In genomic region chr4:89586864-89587263, GRCh38 we compare ENCODE assay signal across 11 cellular contexts.
DNase-seq lines count a peak whose midpoint lies in the region; ATAC-seq and TF ChIP-seq lines count a peak whose summit lies in the region.
"Had no signal": no experiment of that assay in that cellular context is flagged by ENCODE, and none has a peak within 500 bp of the region (broad histone marks: within the 10 kb centered on the region; RNA-seq: fewer than 3 reads in every experiment).

No MANE protein-coding gene starts in this region.

- no peak overlapping the region for H2AFZ ChIP-seq in MM.1S (ENCODE audit: low read length)
- no peak overlapping the region for H2AFZ ChIP-seq in osteoblast (ENCODE audit: low read length)

- H3K79me2 ChIP-seq in MM.1S (ENCODE audit: low read length) (no peaks in the 10 kb centered on the region), osteoblast (ENCODE audit: insufficient read depth, low read length) (no peaks in the 10 kb centered on the region)

- H3K27me3 Mint-ChIP-seq in brain: peaks cover 3% of the 10 kb centered on the region
- H3K27me3 Mint-ChIP-seq: B cell had no signal

- H3K9ac ChIP-seq in MM.1S (ENCODE audit: low read length): no peak overlapping the region

- no peaks in the 10 kb centered on the region for H3F3A ChIP-seq in MM.1S (ENCODE audit: insufficient read depth, low read length)

- DNase-seq in NCI-H1417 (lab: John Stamatoyannopoulos, UW) (peak in 2 of 3 experiments; percentile 15 to 24), NCI-H1417 treated with DMSO at 0.1 percent for 48 hours (lab: John Stamatoyannopoulos, UW) (no peak), MM.1S (no peak), osteoblast (ENCODE audit: insufficient read length, low spot score, missing footprints) (peak; percentile 11), middle frontal gyrus (ENCODE audit: extremely low spot score, low spot score) (no peak)
- DNase-seq: hypothalamus had no signal

- H3K9me3 ChIP-seq in MM.1S (replicated peaks; ENCODE audit: insufficient read depth, low read length) (no peaks in the 10 kb centered on the region), osteoblast (ENCODE audit: low read depth, low read length) (no peaks in the 10 kb centered on the region)
- H3K9me3 ChIP-seq: right atrium auricular region had no signal

- H3K4me3 ChIP-seq in MM.1S (ENCODE audit: low read length) (no peak overlapping the region), osteoblast (ENCODE audit: insufficient read depth, low read length) (no peak overlapping the region)
- H3K4me3 ChIP-seq: right atrium auricular region had no signal

- ATAC-seq in GM18520 (IDR thresholded peaks at IDR 0.05; ENCODE audit: unreplicated experiment) (no peak), esophagus mucosa (no peak)

- TF ChIP-seq CTCF in MM.1S (IDR thresholded peaks at IDR 0.05; ENCODE audit: low read length): peak; percentile 35
- peak; percentile 42 to 60 for TF ChIP-seq CTCF in brain (conservative IDR thresholded peaks at IDR 0.05)
- TF ChIP-seq CTCF in osteoblast (IDR thresholded peaks at IDR 0.05; ENCODE audit: extremely low read depth, low read depth, low read length): peak; percentile 36

- H3K4me1 ChIP-seq in MM.1S (ENCODE audit: low read length): no peaks in the 10 kb centered on the region
- H3K4me1 ChIP-seq in osteoblast (ENCODE audit: insufficient read depth, low read length): no peaks in the 10 kb centered on the region
- H3K4me1 ChIP-seq: right atrium auricular region had no signal

- H3K4me3 Mint-ChIP-seq in brain: no peak overlapping the region
- H3K4me3 Mint-ChIP-seq: B cell had no signal

- H3K4me2 ChIP-seq in MM.1S (ENCODE audit: low read depth, low read length) (no peak overlapping the region), osteoblast (ENCODE audit: insufficient read depth, low read length) (no peak overlapping the region)

- H3K27me3 ChIP-seq in MM.1S (replicated peaks; ENCODE audit: insufficient read depth, low read length): no peaks in the 10 kb centered on the region
- peaks cover 8% of the 10 kb centered on the region for H3K27me3 ChIP-seq in osteoblast (ENCODE audit: insufficient read depth, low read length)
- H3K27me3 ChIP-seq: right atrium auricular region had no signal

- peaks cover 43% of the 10 kb centered on the region for H3K4me1 Mint-ChIP-seq in brain
- H3K4me1 Mint-ChIP-seq: B cell had no signal

- H3K36me3 ChIP-seq in MM.1S (replicated peaks; ENCODE audit: insufficient read depth, low read length) (no peaks in the 10 kb centered on the region), osteoblast (ENCODE audit: insufficient read depth, low read length) (no peaks in the 10 kb centered on the region)
- H3K36me3 ChIP-seq: right atrium auricular region had no signal

- H4K20me1 ChIP-seq in MM.1S (ENCODE audit: insufficient read depth, low read length): no peaks in the 10 kb centered on the region
- no peaks in the 10 kb centered on the region for H4K20me1 ChIP-seq in osteoblast (ENCODE audit: insufficient read depth, low read length)

- H3K9me2 ChIP-seq in MM.1S (replicated peaks; ENCODE audit: insufficient read depth, low read length): no peaks in the 10 kb centered on the region

- peaks cover 0 to 7% (median 3%) of the 10 kb centered on the region in 5 experiments for H3K9me3 Mint-ChIP-seq in brain

- no peaks in the 10 kb centered on the region for H3K36me3 Mint-ChIP-seq in brain

- peak overlapping the region in 2 of 5 experiments; percentile 9 to 52 for H3K27ac Mint-ChIP-seq in brain
- H3K27ac Mint-ChIP-seq: B cell had no signal

- H3K27ac ChIP-seq in MM.1S (ENCODE audit: low read length) (no peak overlapping the region), osteoblast (ENCODE audit: low read depth, low read length) (no peak overlapping the region)
- H3K27ac ChIP-seq: right atrium auricular region had no signal

Comparison
In these comparisons a context has a peak if more than half of its experiments do, and no peak if none do; other contexts are left out.
1. DNase-seq: peak in NCI-H1417 (2 of 3) and osteoblast (single experiment); none in NCI-H1417 treated with DMSO at 0.1 percent for 48 hours (single experiment), MM.1S (single experiment) and middle frontal gyrus (single experiment).
2. Peak in every context shown above with its lines, with median percentiles within 50 percentile points of each other: CTCF ChIP-seq.